Comparison of ENCODE assay signal across 18 cellular contexts in genomic region chr18:36212301-36212977, GRCh38.
DNase-seq lines count a peak whose midpoint lies in the region; ATAC-seq and TF ChIP-seq lines count a peak whose summit lies in the region.
"Had no signal": no experiment of that assay in that cellular context is flagged by ENCODE, and none has a peak within 500 bp of the region (broad histone marks: within the 10 kb centered on the region; RNA-seq: fewer than 3 reads in every experiment).

No MANE protein-coding gene starts in this region.

- DNase-seq in DMS 273 (lab: John Stamatoyannopoulos, UW; ENCODE audit: unreplicated experiment) (peak; percentile 13), DMS 273 treated with DMSO at 0.1 percent for 48 hours (lab: John Stamatoyannopoulos, UW) (no peak), brain microvascular endothelial cell (no peak), iris pigment epithelial cell (ENCODE audit: low read depth) (peak; percentile 3), stromal cell of bone marrow (ENCODE audit: low read depth) (peak; percentile 22), NCI-H1436 (lab: John Stamatoyannopoulos, UW) (no peak), cortex of kidney (lab: John Stamatoyannopoulos, UW) (no peak)
- DNase-seq: activated T-cell treated with anti-CD3 and anti-CD28 coated beads, Interleukin-2, amount 50 U/mL, for 4 hours; Caco-2; heart right ventricle; natural killer cell; NCI-H1092; NCI-H2227 treated with DMSO at 0.1 percent for 48 hours; small intestine; substantia nigra had no signal

- no peak overlapping the region for H3K4me3 ChIP-seq in brain microvascular endothelial cell (ENCODE audit: low read depth, low read length)
- H3K4me3 ChIP-seq: ascending aorta had no signal

- peak; percentile 48 for TF ChIP-seq CTCF in brain microvascular endothelial cell (IDR thresholded peaks at IDR 0.05; ENCODE audit: low read depth, low read length, missing control alignments)

- H3K27me3 ChIP-seq in brain microvascular endothelial cell (replicated peaks), result no peaks in the 10 kb centered on the region
- H3K27me3 ChIP-seq: ascending aorta, heart right ventricle had no signal

- ATAC-seq in GM19324 (IDR thresholded peaks at IDR 0.05; ENCODE audit: low FRiP score, unreplicated experiment), result no peak
- ATAC-seq: activated T-cell treated with anti-CD3 and anti-CD28 coated beads, Interleukin-2, amount 50 U/mL, for 4 hours; natural killer cell had no signal

- no peak overlapping the region for H3K27ac ChIP-seq in brain microvascular endothelial cell
- H3K27ac ChIP-seq: 22Rv1 had no signal

- no peaks in the 10 kb centered on the region for H3K36me3 ChIP-seq in brain microvascular endothelial cell (replicated peaks)
- H3K36me3 ChIP-seq: ascending aorta, heart right ventricle had no signal

- in situ Hi-C loops in brain microvascular endothelial cell (cut with HindIII; ENCODE audit: low pct_ligation_motif_present, low sequenced_read_pairs), result no loop called here

Comparison
In these comparisons a context has a peak if more than half of its experiments do, and no peak if none do; other contexts are left out.
1. DNase-seq: peak in DMS 273 (single experiment), iris pigment epithelial cell (single experiment) and stromal cell of bone marrow (single experiment); none in DMS 273 treated with DMSO at 0.1 percent for 48 hours (single experiment), brain microvascular endothelial cell (single experiment), NCI-H1436 (single experiment) and cortex of kidney (single experiment).